In the genomic region with DNA sequence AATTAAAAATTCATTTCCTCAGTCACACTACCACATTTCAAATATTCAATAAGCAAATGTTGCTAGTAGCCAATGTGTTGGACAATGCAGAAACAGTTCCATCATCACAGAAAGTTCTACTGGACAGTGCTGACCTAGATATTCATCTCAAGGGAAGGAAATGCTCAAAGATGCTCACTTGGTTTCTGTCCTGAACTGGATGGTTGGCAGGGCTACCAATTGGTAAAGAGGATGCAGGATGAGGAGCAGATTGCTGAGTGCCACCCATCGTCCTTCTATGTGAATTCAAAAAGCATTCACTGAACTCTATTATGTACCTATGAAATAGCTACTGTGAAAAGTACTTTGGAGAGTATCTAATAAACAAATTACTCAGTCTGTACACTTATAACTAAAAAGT, we compare ENCODE assay signal across 20 cellular contexts.
"Had no signal": no experiment of that assay in that cellular context is flagged by ENCODE, and none has a peak within 500 bp of the region (broad histone marks: within the 10 kb centered on the region; RNA-seq: fewer than 3 reads in every experiment).

No MANE protein-coding gene starts in this region.

- H3K9me3 Mint-ChIP-seq: mesothelial cell of epicardium, naive B cell had no signal

- H3K27ac Mint-ChIP-seq: mesothelial cell of epicardium had no signal

- H3K4me3 Mint-ChIP-seq: mesothelial cell of epicardium, naive B cell had no signal

- DNase-seq: dermis blood vessel endothelial cell; dorsolateral prefrontal cortex; effector CD4-positive, alpha-beta T cell; effector memory CD4-positive, alpha-beta T cell; foreskin keratinocyte; heart left ventricle; left cardiac atrium; left lung; left ventricle myocardium superior; lower lobe of right lung; mesenchymal stem cell; mucosa of descending colon; naive B cell had no signal

- FAIRE-seq: colon, endothelial cell of umbilical vein, frontal cortex, islet of Langerhans, keratinocyte had no signal

- ATAC-seq: foreskin keratinocyte, gastroesophageal sphincter, heart left ventricle, left cardiac atrium, left lung, left ventricle myocardium superior, lower lobe of right lung, mucosa of descending colon had no signal

- H3K36me3 Mint-ChIP-seq: naive B cell had no signal
